9 cellular contexts compared by ENCODE assay signal in the genomic region with DNA sequence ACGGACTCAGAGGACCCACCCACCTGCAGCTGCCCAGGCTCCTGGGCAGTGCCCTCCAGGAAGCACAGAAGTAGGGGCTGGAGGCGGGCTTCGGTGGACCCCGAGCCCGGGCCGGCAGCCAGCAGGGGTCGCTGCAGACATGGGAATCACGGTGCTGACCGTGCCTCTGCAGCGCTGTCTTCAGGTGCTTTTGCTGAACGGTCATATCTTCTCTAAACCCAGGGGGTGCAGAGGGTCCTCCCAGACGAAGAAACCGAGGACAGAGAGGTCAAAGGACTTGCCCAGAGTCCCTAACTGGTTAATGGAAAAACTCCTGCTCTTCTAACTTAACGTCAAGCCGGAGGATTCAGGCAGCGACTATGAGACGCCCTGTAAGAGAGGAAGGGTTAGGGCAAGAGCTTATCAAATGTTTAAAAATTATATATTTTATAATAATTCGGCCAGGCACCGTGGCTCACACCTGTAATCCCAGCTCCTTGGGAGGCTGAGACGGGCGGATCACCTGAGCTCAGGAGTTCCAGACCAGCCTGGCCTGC. TPM values are rescaled to one million over a fixed set of nuclear protein-coding genes. Genes with fewer than 3 reads are reported as not detected.
A peak's percentile ranks its signal among the peaks of the same experiment; 100 is the strongest.
DNase-seq lines count a peak whose midpoint lies in the region; TF ChIP-seq lines count a peak whose summit lies in the region.
"Had no signal": no experiment of that assay in that cellular context is flagged by ENCODE, and none has a peak within 500 bp of the region (broad histone marks: within the 10 kb centered on the region; RNA-seq: fewer than 3 reads in every experiment).

No MANE protein-coding gene starts in this region.

- no peaks in the 10 kb centered on the region for H3K9me3 ChIP-seq in Loucy (ENCODE audit: insufficient read depth, low read depth, low read length)
- H3K9me3 ChIP-seq in esophagus muscularis mucosa: no peaks in the 10 kb centered on the region

- H3K4me3 ChIP-seq in Loucy (ENCODE audit: low read length, poor library complexity, severe bottlenecking): no peak overlapping the region
- no peak overlapping the region for H3K4me3 ChIP-seq in esophagus muscularis mucosa

- intact Hi-C loops in esophagus muscularis mucosa (cut with DNase I): no loop called here

- H3K9me2 ChIP-seq in Loucy (replicated peaks; ENCODE audit: low read depth, low read length): no peaks in the 10 kb centered on the region

- H3F3A ChIP-seq in Loucy (ENCODE audit: low read depth): no peaks in the 10 kb centered on the region

- H3K36me3 ChIP-seq in Loucy (ENCODE audit: insufficient read depth, low read length): no peaks in the 10 kb centered on the region
- H3K36me3 ChIP-seq in esophagus muscularis mucosa: no peaks in the 10 kb centered on the region

- H3K4me1 ChIP-seq in Loucy (ENCODE audit: insufficient read depth, low read length, poor library complexity, severe bottlenecking) (no peaks in the 10 kb centered on the region), esophagus muscularis mucosa (peaks cover 0 to 4% (median 2%) of the 10 kb centered on the region in 4 donors)

- H3K27ac ChIP-seq in 22Rv1 (no peak overlapping the region), esophagus muscularis mucosa (replicated peaks in 1 of 4) (no peak overlapping the region)
- H3K27ac ChIP-seq: epithelial cell of prostate had no signal

- peak; percentile 55 for DNase-seq in GM19240 (ENCODE audit: insufficient read length, low spot score)
- DNase-seq in activated CD8-positive, alpha-beta memory T cell treated with anti-CD3 and anti-CD28 coated beads for 4 hours (ENCODE audit: low read depth in 2 of 2): peak; percentile 13 to 30
- DNase-seq in esophagus muscularis mucosa (ENCODE audit: extremely low spot score): no peak
- peak; percentile 44 for DNase-seq in retina
- DNase-seq in hepatic stellate cell (ENCODE audit: low spot score): no peak
- DNase-seq in HT-29 (ENCODE audit: low spot score): no peak

- no peaks in the 10 kb centered on the region for H3K27me3 ChIP-seq in Loucy (ENCODE audit: insufficient read depth, low read length, poor library complexity, severe bottlenecking)
- H3K27me3 ChIP-seq in esophagus muscularis mucosa: peaks cover 0 to 16% (median 0%) of the 10 kb centered on the region in 4 donors

- TF ChIP-seq CTCF in 22Rv1 (IDR thresholded peaks at IDR 0.05) (peak; percentile 98), Loucy (conservative IDR thresholded peaks at IDR 0.05; ENCODE audit: low read length) (peak; percentile 94), esophagus muscularis mucosa (IDR thresholded peaks at IDR 0.05) (peak in 2 of 3 experiments; percentile 40 to 51)

- peak overlapping the region; percentile 46; the same call in 1 of the 2 replicates for H2AFZ ChIP-seq in Loucy (ENCODE audit: low read length)

- 43% methylated on average over 16 of the region's 21 CpGs for WGBS in esophagus muscularis mucosa

- no peak for TF ChIP-seq POLR2A in esophagus muscularis mucosa (IDR thresholded peaks at IDR 0.05; ENCODE audit: low read depth)

- no peak for TF ChIP-seq EP300 in esophagus muscularis mucosa (IDR thresholded peaks at IDR 0.05)

- no peaks in the 10 kb centered on the region for H4K20me1 ChIP-seq in Loucy (ENCODE audit: insufficient read depth, low read length, poor library complexity, severe bottlenecking)

- H3K4me2 ChIP-seq in Loucy (ENCODE audit: low read depth, low read length, poor library complexity, severe bottlenecking): no peak overlapping the region

- no peak overlapping the region for H3K9ac ChIP-seq in Loucy (ENCODE audit: low read depth, low read length, poor library complexity, severe bottlenecking)

- H3K79me2 ChIP-seq in Loucy (ENCODE audit: insufficient read depth, low read length): no peaks in the 10 kb centered on the region

RNA-seq across cellular contexts. Expression of gene LEFTY2, which starts 21.5 kb away (rescaled TPM):
- under 1 TPM in 2 of 4 donors, not detected in 2; 0.17 to 0.98 TPM for total RNA-seq in esophagus muscularis mucosa
- not detected in 2 replicates for total RNA-seq in HT-29 (2014; rRNA removed; shearing (Covaris generic))

RNA-seq across cellular contexts. Expression of gene SDE2, which starts 36.6 kb away (rescaled TPM):
- 10 to 100 TPM; 15.0 to 22.5 (median 19.1) TPM for total RNA-seq in esophagus muscularis mucosa
- 13.1 and 13.8 TPM in 2 replicates for total RNA-seq in HT-29 (2014; rRNA removed; shearing (Covaris generic))

RNA-seq across cellular contexts. Expression of gene PYCR2, which starts 38.5 kb away (rescaled TPM):
- 10 to 100 TPM; 37.4 to 73.6 (median 58.2) TPM for total RNA-seq in esophagus muscularis mucosa
- total RNA-seq in HT-29 (2014; rRNA removed; shearing (Covaris generic)): 60.6 and 67.4 TPM in 2 replicates

Comparison
In these comparisons a context has a peak if more than half of its experiments do, and no peak if none do; other contexts are left out.
1. CTCF ChIP-seq: peak in every context shown above with its lines; median percentile 98 in 22Rv1; 94 in Loucy; 46 in esophagus muscularis mucosa.
2. DNase-seq: peak in GM19240 (single experiment), activated CD8-positive, alpha-beta memory T cell treated with anti-CD3 and anti-CD28 coated beads for 4 hours (2 of 2) and retina (single experiment); none in esophagus muscularis mucosa (single experiment), hepatic stellate cell (single experiment) and HT-29 (single experiment).